ENCODE assay signal across 18 cellular contexts in the genomic region with DNA sequence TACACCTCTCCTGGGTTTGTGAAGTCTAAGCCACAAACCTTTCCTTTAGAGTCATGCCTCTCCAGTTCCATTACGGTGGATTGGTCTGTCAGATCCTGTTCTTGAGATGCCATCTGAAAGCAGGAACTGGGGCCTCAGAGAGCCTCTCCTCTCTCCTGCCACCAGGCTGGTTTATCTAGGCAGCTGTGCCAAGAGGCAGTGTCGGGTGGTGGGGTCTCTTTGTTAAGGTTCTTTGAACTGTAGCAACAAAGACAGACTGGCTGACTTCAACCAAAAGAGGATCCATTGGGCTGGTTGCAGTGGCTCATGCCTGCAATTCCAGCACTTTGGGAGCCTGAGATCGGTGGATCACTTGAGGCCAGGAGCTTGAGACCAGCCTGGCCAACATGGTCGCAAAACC.
DNase-seq lines count a peak whose midpoint lies in the region; ATAC-seq and TF ChIP-seq lines count a peak whose summit lies in the region.
"Had no signal": no experiment of that assay in that cellular context is flagged by ENCODE, and none has a peak within 500 bp of the region (broad histone marks: within the 10 kb centered on the region; RNA-seq: fewer than 3 reads in every experiment).

No MANE protein-coding gene starts in this region.

- no peaks in the 10 kb centered on the region for H3K9me2 ChIP-seq in PC-3 (replicated peaks; ENCODE audit: low read length)

- no peak overlapping the region for H3K9ac ChIP-seq in PC-3 (ENCODE audit: low read length)

- H3K9me3 ChIP-seq in PC-3 (ENCODE audit: low read length) (no peaks in the 10 kb centered on the region), breast epithelium (no peaks in the 10 kb centered on the region), tibial artery (no peaks in the 10 kb centered on the region)
- H3K9me3 ChIP-seq: testis had no signal

- H3K4me3 ChIP-seq in PC-3 (ENCODE audit: low read length) (no peak overlapping the region), breast epithelium (no peak overlapping the region), tibial artery (no peak overlapping the region), foreskin fibroblast (ENCODE audit: low read depth in 1 of 2, low read length in 2 of 2) (no peak overlapping the region)
- H3K4me3 ChIP-seq: testis had no signal

- H3K4me1 ChIP-seq in PC-3 (ENCODE audit: insufficient read depth, low read length) = peaks cover 20% of the 10 kb centered on the region
- peaks cover 0 to 3% of the 10 kb centered on the region in 2 donors for H3K4me1 ChIP-seq in breast epithelium
- peaks cover 16 to 43% (median 37%) of the 10 kb centered on the region in 4 donors for H3K4me1 ChIP-seq in tibial artery

- intact Hi-C loops in PC-3 (cut with micrococcal nuclease) (no loop called here), breast epithelium (cut with DNase I; ENCODE audit: low total_unique reads) (no loop called here), tibial artery (cut with DNase I; ENCODE audit: low total_unique reads) (loop anchor here (5.0 kb wide), 1 partner anchor 56 kb away; no protein-coding TSS in a partner anchor)

- H3K27ac ChIP-seq in PC-3 (ENCODE audit: low read length) (peak overlapping the region; percentile 59; the same call in 1 of the 2 replicates), breast epithelium (peak overlapping the region; percentile 89 to 96), tibial artery (peak overlapping the region; percentile 89 to 93)
- H3K27ac ChIP-seq: testis had no signal

- no peaks in the 10 kb centered on the region for H3K79me2 ChIP-seq in PC-3 (ENCODE audit: low read length)

- CTCF ChIA-PET in PC-3 (lab: Charles Lee) = no interaction called here

- H3K36me3 ChIP-seq in PC-3 (ENCODE audit: low read depth, low read length) (no peaks in the 10 kb centered on the region), breast epithelium (no peaks in the 10 kb centered on the region), tibial artery (peaks cover 0 to 8% (median 0%) of the 10 kb centered on the region in 3 donors)

- BruUV-seq in PC-3 (replicated peaks; lab: Mats Ljungman, UMichigan) = no TSS peak

- DNase-seq in PC-3 (no peak), breast epithelium (ENCODE audit: low spot score in 2 of 2) (no peak), myocyte (ENCODE audit: low read depth) (peak; percentile 29), tibial artery (no peak), foreskin fibroblast (no peak), NCI-H526 (lab: John Stamatoyannopoulos, UW) (no peak)
- DNase-seq: activated gamma-delta T cell; amniotic stem cell; effector memory CD4-positive, alpha-beta T cell; EL; hypothalamus; Kasumi-1; mesendoderm; NCI-H1092; NCI-H510A treated with DMSO at 0.1 percent for 48 hours; SHP77 had no signal

- TF ChIP-seq POLR2A in breast epithelium (IDR thresholded peaks at IDR 0.05) = no peak

- no peak overlapping the region for H3K4me2 ChIP-seq in PC-3 (ENCODE audit: low read length)

- POLR2A ChIA-PET in PC-3 (lab: Charles Lee; ENCODE audit: unreplicated experiment) = no interaction called here

- H3K27me3 ChIP-seq in PC-3 (ENCODE audit: low read length) (no peaks in the 10 kb centered on the region), breast epithelium (no peaks in the 10 kb centered on the region), tibial artery (no peaks in the 10 kb centered on the region)
- H3K27me3 ChIP-seq: testis had no signal

- ATAC-seq in PC-3 (no peak), GM19452 (IDR thresholded peaks at IDR 0.05; ENCODE audit: unreplicated experiment) (no peak)

- H3F3A ChIP-seq in PC-3 (ENCODE audit: low read length, unreplicated experiment) = no peaks in the 10 kb centered on the region

- H2AFZ ChIP-seq in PC-3 (ENCODE audit: low read length) = no peak overlapping the region

- TF ChIP-seq CTCF in PC-3 (conservative IDR thresholded peaks at IDR 0.05; ENCODE audit: low read depth, low read length) (no peak), breast epithelium (IDR thresholded peaks at IDR 0.05) (no peak), tibial artery (IDR thresholded peaks at IDR 0.05) (no peak), foreskin fibroblast (IDR thresholded peaks at IDR 0.05; ENCODE audit: low read depth, low read length) (no peak)

- H4K20me1 ChIP-seq in PC-3 (ENCODE audit: low read length) = no peaks in the 10 kb centered on the region
